In the genomic region with DNA sequence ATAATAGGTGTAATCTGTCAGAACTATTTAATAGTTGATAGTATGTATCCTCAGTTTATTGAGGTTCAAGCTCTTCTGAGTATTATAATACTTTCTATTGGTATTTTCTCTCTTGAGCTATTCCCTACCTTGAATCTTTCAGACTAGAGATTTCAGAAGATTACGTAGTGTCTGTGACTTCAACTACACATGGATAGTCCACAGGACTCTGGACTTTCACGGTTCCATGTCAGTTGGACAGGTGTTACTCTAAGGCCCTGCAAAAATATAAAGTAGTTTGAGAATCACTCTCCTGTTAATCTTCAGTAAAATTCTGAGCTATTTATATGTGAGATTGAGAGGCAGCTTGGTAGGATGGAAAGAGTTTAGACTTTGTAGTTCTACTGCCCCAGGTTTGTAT, we compare ENCODE assay signal across 18 cellular contexts.
"Had no signal": no experiment of that assay in that cellular context is flagged by ENCODE, and none has a peak within 500 bp of the region (broad histone marks: within the 10 kb centered on the region; RNA-seq: fewer than 3 reads in every experiment).

No MANE protein-coding gene starts in this region.

- H3K36me3 ChIP-seq: esophagus muscularis mucosa, gastrocnemius medialis, heart right ventricle, left ventricle myocardium inferior, suprapubic skin, thyroid gland had no signal

- ATAC-seq: effector memory CD8-positive, alpha-beta T cell; heart right ventricle; naive thymus-derived CD8-positive, alpha-beta T cell had no signal

- H3K9me3 ChIP-seq: esophagus muscularis mucosa, gastrocnemius medialis, heart right ventricle, left ventricle myocardium inferior, mucosa of descending colon, suprapubic skin, thyroid gland had no signal

- H3K9me3 Mint-ChIP-seq: dendritic cell treated with granulocyte-macrophage colony-stimulating factor and Interleukin-4, amounts not matched to agents 40 ng/mL and 50 ng/mL, for 4 days; effector memory CD8-positive, alpha-beta T cell; naive thymus-derived CD8-positive, alpha-beta T cell had no signal

- H3K4me3 ChIP-seq: esophagus muscularis mucosa, gastrocnemius medialis, heart right ventricle, left ventricle myocardium inferior, mucosa of descending colon, suprapubic skin, thyroid gland had no signal

- H3K27ac Mint-ChIP-seq: effector memory CD8-positive, alpha-beta T cell; naive thymus-derived CD8-positive, alpha-beta T cell had no signal

- H3K27me3 ChIP-seq: esophagus muscularis mucosa, gastrocnemius medialis, heart right ventricle, suprapubic skin, thyroid gland had no signal

- H3K36me3 Mint-ChIP-seq: naive thymus-derived CD8-positive, alpha-beta T cell had no signal

- DNase-seq: cerebellar nuclear complex; effector memory CD8-positive, alpha-beta T cell; gastrocnemius medialis; heart right ventricle; islet precursor cell; left ventricle myocardium inferior; mucosa of descending colon; naive thymus-derived CD8-positive, alpha-beta T cell; posterior cingulate gyrus; small intestine; stimulated activated CD4-positive, alpha-beta T cell treated with anti-CD3 and anti-CD28 coated beads, Interleukin-12 subunit alpha, Interleukin-12 subunit beta, amount 100 ng/mL, for 4 hours; stimulated activated naive CD4-positive, alpha-beta T cell treated with Interleukin-2 at 50 U/mL for 16 hours; thyroid gland had no signal

- FAIRE-seq: colon, small intestine had no signal

- H3K4me3 Mint-ChIP-seq: dendritic cell treated with granulocyte-macrophage colony-stimulating factor and Interleukin-4, amounts not matched to agents 40 ng/mL and 50 ng/mL, for 4 days; effector memory CD8-positive, alpha-beta T cell; naive thymus-derived CD8-positive, alpha-beta T cell had no signal

- H3K27ac ChIP-seq: epithelial cell of prostate, esophagus muscularis mucosa, gastrocnemius medialis, left ventricle myocardium inferior, suprapubic skin, thyroid gland had no signal

- H3K27me3 Mint-ChIP-seq: dendritic cell treated with granulocyte-macrophage colony-stimulating factor and Interleukin-4, amounts not matched to agents 40 ng/mL and 50 ng/mL, for 4 days; effector memory CD8-positive, alpha-beta T cell; naive thymus-derived CD8-positive, alpha-beta T cell had no signal
